In the genomic region with DNA sequence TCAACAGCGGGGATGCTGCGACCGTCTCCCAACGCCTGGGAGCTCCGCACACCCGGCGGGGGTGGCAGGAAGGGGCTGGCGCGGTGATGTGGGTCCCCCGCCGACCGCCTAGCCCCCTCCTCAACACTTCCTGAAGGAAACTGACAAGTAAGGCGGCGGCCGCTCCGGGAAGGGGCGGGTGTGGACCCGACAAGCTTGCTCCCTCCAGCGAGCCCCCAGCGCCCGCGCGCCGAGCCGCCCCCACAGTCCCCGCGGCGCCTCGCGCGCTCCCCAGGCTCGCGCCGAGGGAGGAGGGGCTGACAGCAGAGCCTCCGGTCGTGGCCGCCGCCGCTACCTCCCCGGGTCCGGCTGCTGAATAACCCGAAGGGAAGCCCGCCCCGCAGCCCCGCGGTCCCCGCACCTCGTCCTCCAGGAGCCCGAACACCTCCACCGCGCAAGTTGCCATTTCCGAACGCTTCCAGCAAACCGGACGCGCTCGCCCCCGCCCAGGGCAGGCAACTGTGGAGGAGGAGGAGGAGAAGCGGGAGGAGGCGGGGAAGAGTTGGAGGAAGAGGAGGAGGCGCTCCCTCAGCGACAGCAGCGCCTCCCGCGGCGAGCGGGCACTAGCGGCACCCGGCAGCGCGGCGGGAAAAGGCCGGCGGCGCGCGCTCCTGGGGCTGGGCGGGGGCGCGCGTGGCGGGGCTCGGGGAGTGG, we compare ENCODE assay signal across 8 cellular contexts. TPM values are rescaled to one million over a fixed set of nuclear protein-coding genes. Genes with fewer than 3 reads are reported as not detected.
A peak's percentile ranks its signal among the peaks of the same experiment; 100 is the strongest.
DNase-seq lines count a peak whose midpoint lies in the region; ATAC-seq and TF ChIP-seq lines count a peak whose summit lies in the region.

A gene (minus strand): TSS at position 502 of the 693 bp plus-strand sequence. CDS start 57 bp downstream, at position 445.

- H3K9me3 ChIP-seq in right lobe of liver: no peaks in the 10 kb centered on the region

- TF ChIP-seq POLR2A in GM19193 (IDR thresholded peaks at IDR 0.05; ENCODE audit: extremely low read depth, insufficient read depth, insufficient read length) (peak; percentile 33), right lobe of liver (IDR thresholded peaks at IDR 0.05) (peak; percentile 80)

- H3K27me3 ChIP-seq in right lobe of liver: no peaks in the 10 kb centered on the region

- DNase-seq in AG10803 (ENCODE audit: low read depth) (peak; percentile 82), NCI-H69 (lab: John Stamatoyannopoulos, UW) (peak; percentile 97), dermis microvascular lymphatic vessel endothelial cell (ENCODE audit: low read depth in 2 of 2) (peak; percentile 57 to 92), right lobe of liver (peak; percentile 90 to 91 (median 90))
- peak; percentile 80 to 84 for DNase-seq in activated CD4-positive, alpha-beta T cell treated with anti-CD3 and anti-CD28 coated beads, Interleukin-2, amount 50 U/mL, for 48 hours
- peak; percentile 76 for DNase-seq in stimulated activated CD4-positive, alpha-beta T cell treated with anti-CD3 and anti-CD28 coated beads, Interleukin-4, amount 100 ng/mL, for 24 hours

- H3K4me1 ChIP-seq in right lobe of liver: peaks cover 0 to 3% (median 0%) of the 10 kb centered on the region in 4 donors

- peak within 1 kb of the TSS; percentile 76 for H3K4me3 ChIP-seq in AG10803 (ENCODE audit: low read length)
- H3K4me3 ChIP-seq in right lobe of liver: peak within 1 kb of the TSS; percentile 92 to 96 (median 94)

- TF ChIP-seq CTCF in AG10803 (conservative IDR thresholded peaks at IDR 0.05; ENCODE audit: low read length) (peak; percentile 45), right lobe of liver (IDR thresholded peaks at IDR 0.05) (peak; percentile 46 to 67 (median 51))

- no peaks in the 10 kb centered on the region for H3K36me3 ChIP-seq in right lobe of liver

- H3K27ac ChIP-seq in right lobe of liver: peak within 1 kb of the TSS; percentile 83 to 89 (median 87)

- intact Hi-C loops in right lobe of liver (cut with DNase I): no loop called here

- ATAC-seq in HG03432 (IDR thresholded peaks at IDR 0.05; ENCODE audit: unreplicated experiment) (peak; percentile 93), right lobe of liver (peak; percentile 95 to 98 (median 96))

- 0% methylated on average over 28 of the region's 83 CpGs for WGBS in right lobe of liver (ENCODE audit: insufficient coverage, low coverage, low lambda C conversion rate, missing lambda C conversion rate)

RNA-seq across cellular contexts. Expression of the gene that starts here (rescaled TPM):
- 23.2 and 25.7 TPM in 2 replicates for total RNA-seq in dermis microvascular lymphatic vessel endothelial cell
- total RNA-seq in right lobe of liver: 10 to 100 TPM; 16.0 to 65.3 (median 22.4) TPM

Comparison
In these comparisons a context has a peak if more than half of its experiments do, and no peak if none do; other contexts are left out.
1. Peak in every context shown above with its lines: DNase-seq, ATAC-seq, H3K4me3 ChIP-seq and H3K27ac ChIP-seq.